ENCODE assay signal across 1 cellular context in the genomic region with DNA sequence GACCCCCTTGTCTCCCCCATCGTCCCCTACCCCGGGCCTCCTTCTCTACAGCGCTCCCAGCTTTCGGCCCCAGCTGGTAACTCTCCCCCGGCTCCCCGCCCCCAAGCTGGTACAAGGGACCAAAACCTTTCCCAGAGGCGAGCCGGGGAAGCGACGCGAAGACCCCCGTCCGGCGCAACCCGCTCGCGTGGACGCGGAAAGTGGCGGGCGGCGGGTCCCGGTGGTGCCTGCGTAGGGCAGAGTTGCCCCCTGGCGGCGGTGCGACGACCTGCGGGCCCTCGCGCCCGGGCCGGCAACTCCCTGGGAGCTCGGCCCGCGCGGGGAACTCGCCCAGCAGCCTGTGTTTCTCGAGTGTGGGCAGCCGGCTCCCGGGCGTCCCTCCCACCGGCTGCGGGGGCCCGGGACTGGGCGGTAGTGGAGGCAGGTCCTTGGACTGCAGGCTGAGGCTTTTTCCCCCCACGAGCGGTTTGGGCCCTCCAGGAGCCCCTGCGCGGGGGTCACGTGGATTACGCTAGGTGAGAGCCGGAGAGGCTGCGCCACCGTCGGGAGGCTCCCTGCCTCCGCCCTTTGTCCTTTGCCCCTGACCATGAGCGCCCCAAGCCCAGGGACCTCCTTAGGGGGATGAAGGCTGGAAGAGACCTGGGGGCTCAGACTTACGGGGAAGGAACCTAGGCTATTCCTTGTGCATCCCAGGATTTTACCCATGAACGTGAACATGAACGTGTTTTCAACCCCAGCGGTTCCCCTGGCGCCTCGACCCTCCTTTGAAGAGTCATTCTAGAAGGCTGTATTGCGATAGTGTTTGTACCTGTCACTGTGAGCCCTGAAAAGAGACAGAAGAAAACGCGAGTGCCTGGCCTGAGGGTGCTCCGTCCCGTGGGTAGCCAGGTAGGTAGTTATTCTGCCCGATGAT.
TF ChIP-seq lines count a peak whose summit lies in the region.

No MANE protein-coding gene starts in this region.

TF ChIP-seq in WTC11, 78 proteins besides CTCF, POLR2A, EP300 and RAD21 (continued from another document):
- TF ChIP-seq, protein P1, sequence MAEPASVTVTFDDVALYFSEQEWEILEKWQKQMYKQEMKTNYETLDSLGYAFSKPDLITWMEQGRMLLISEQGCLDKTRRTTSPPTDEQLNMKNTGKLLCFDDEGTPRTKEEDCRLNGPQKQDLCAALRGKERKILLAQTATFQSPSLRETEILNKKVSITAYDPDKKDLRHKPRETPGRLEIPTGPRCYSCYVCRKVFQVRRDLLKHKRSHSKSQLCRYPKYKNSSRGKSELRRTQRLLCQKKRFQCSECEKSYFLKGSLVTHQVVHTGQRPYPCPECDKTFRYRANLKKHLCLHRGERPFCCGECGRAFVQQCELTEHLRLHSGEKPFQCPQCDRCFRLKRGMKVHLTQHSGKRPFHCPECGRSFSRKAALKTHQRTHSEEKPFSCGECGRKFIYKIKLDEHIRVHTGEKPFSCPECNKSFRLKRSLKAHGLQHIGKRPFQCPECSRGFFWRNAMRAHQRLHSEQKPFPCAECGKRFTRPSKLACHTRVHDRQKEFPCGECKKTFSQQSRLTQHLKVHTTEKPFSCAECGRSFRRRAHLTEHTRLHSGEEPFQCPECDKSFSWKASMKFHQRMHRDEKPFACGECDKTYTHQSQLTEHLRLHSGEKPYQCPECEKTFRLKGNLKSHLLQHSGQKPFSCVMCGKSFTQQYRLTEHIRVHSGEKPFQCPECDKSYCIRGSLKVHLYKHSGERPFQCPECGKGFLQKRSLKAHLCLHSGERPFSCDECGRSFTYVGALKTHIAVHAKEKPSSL (CRISPR knock-in tag; conservative IDR thresholded peaks at IDR 0.05) = no peak
- TF ChIP-seq HMGXB4 (CRISPR knock-in tag; IDR thresholded peaks at IDR 0.05) = peak; percentile 84
